ENCODE assay signal across 8 cellular contexts in genomic region chr10:25080880-25081581, GRCh38.
DNase-seq lines count a peak whose midpoint lies in the region; ATAC-seq and TF ChIP-seq lines count a peak whose summit lies in the region.

No MANE protein-coding gene starts in this region.

- no peak for TF ChIP-seq POLR2A in right lobe of liver (IDR thresholded peaks at IDR 0.05)

- ATAC-seq in GM19324 (IDR thresholded peaks at IDR 0.05; ENCODE audit: low FRiP score, unreplicated experiment) (peak; percentile 65), HG03439 (IDR thresholded peaks at IDR 0.05; ENCODE audit: unreplicated experiment) (peak; percentile 80), right lobe of liver (peak; percentile 83 to 91 (median 85))

- H3K27ac ChIP-seq in C4-2B (no peak overlapping the region), coronary artery (no peak overlapping the region), right lobe of liver (peak overlapping the region in 2 of 3 donors; percentile 84 to 85)

- H3K27me3 ChIP-seq in right lobe of liver, result no peaks in the 10 kb centered on the region

- no peaks in the 10 kb centered on the region for H3K36me3 ChIP-seq in right lobe of liver

- DNase-seq in NCI-H510A (lab: John Stamatoyannopoulos, UW) (peak; percentile 41), coronary artery (ENCODE audit: low spot score) (peak; percentile 88), right lobe of liver (peak; percentile 72 to 89 (median 83))
- peak; percentile 55 to 59 for DNase-seq in activated CD4-positive, alpha-beta T cell treated with anti-CD3 and anti-CD28 coated beads for 4 hours
- DNase-seq in stimulated activated CD4-positive, alpha-beta T cell treated with anti-CD3 and anti-CD28 coated beads, TNF-alpha, amount 100 ng/mL, for 4 hours (ENCODE audit: low read depth in 3 of 3), result peak; percentile 11 to 32 (median 26)

- intact Hi-C loops in right lobe of liver (cut with DNase I), result no loop called here

- WGBS in right lobe of liver (ENCODE audit: insufficient coverage, low coverage, low lambda C conversion rate, missing lambda C conversion rate), result 6% methylated on average over 8 of the region's 9 CpGs

- no peak overlapping the region for H3K4me3 ChIP-seq in coronary artery
- H3K4me3 ChIP-seq in right lobe of liver, result no peak overlapping the region

- no peaks in the 10 kb centered on the region for H3K9me3 ChIP-seq in right lobe of liver

- H3K4me1 ChIP-seq in right lobe of liver, result peaks cover 0 to 39% (median 2%) of the 10 kb centered on the region in 4 donors

- TF ChIP-seq CTCF in C4-2B (conservative IDR thresholded peaks at IDR 0.05) (peak; percentile 98), coronary artery (IDR thresholded peaks at IDR 0.05) (peak; percentile 89), right lobe of liver (IDR thresholded peaks at IDR 0.05) (peak; percentile 89 to 94 (median 91))

Comparison
In these comparisons a context has a peak if more than half of its experiments do, and no peak if none do; other contexts are left out.
1. H3K27ac ChIP-seq: peak in right lobe of liver (2 of 3); none in C4-2B (single experiment) and coronary artery (0 of 2).
2. DNase-seq: peak in every context shown above with its lines; median percentile 88 in coronary artery; 83 in right lobe of liver; 57 in activated CD4-positive, alpha-beta T cell treated with anti-CD3 and anti-CD28 coated beads for 4 hours; 41 in NCI-H510A; 26 in stimulated activated CD4-positive, alpha-beta T cell treated with anti-CD3 and anti-CD28 coated beads, TNF-alpha, amount 100 ng/mL, for 4 hours.
3. Peak in every context shown above with its lines, with median percentiles within 50 percentile points of each other: CTCF ChIP-seq and ATAC-seq.